In the genomic region with DNA sequence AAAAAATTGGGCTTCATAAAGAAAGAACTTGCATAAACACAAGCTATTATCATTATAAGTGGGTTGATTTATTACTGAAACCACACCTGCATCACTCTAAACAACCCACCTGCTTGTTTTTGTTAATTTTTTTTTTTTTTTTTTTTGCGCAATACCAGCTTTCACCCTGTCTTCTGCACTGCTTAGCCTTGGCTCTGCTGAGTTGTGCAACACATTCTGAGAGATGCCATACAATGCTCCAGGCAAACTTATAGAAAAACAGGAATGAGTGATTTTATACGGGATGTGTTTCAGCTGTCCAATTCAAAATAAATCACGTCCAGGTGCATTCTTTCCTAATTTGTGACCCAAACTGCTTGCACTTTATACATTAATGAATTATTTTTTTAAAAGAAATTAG, we compare ENCODE assay signal across 25 cellular contexts.
A peak's percentile ranks its signal among the peaks of the same experiment; 100 is the strongest.
DNase-seq lines count a peak whose midpoint lies in the region; ATAC-seq, FAIRE-seq and TF ChIP-seq lines count a peak whose summit lies in the region.
"Had no signal": no experiment of that assay in that cellular context is flagged by ENCODE, and none has a peak within 500 bp of the region (broad histone marks: within the 10 kb centered on the region; RNA-seq: fewer than 3 reads in every experiment).

No MANE protein-coding gene starts in this region.

- WGBS in pancreas, 2 donors, result 57 to 72% methylated on average over 3 of the region's 3 CpGs

- no peaks in the 10 kb centered on the region for H3K36me3 Mint-ChIP-seq in MCF 10A (ENCODE audit: insufficient read depth, unreplicated experiment)
- H3K36me3 Mint-ChIP-seq: CD4-positive, CD25-positive, alpha-beta regulatory T cell; CD8-positive, alpha-beta T cell had no signal

- no peaks in the 10 kb centered on the region for H3K9me3 ChIP-seq in breast epithelium
- H3K9me3 ChIP-seq in RWPE2 (ENCODE audit: severe bottlenecking), result no peaks in the 10 kb centered on the region
- H3K9me3 ChIP-seq in pancreas, result no peaks in the 10 kb centered on the region
- H3K9me3 ChIP-seq: BLaER1, Caco-2, HAP-1 had no signal

- no peaks in the 10 kb centered on the region for H3K4me1 ChIP-seq in breast epithelium
- peaks cover 6% of the 10 kb centered on the region for H3K4me1 ChIP-seq in RWPE2 (ENCODE audit: insufficient read depth, poor library complexity, severe bottlenecking)
- H3K4me1 ChIP-seq in pancreas, result no peaks in the 10 kb centered on the region
- H3K4me1 ChIP-seq: BLaER1, Caco-2, HAP-1 had no signal

- H3K36me3 ChIP-seq in breast epithelium (no peaks in the 10 kb centered on the region), RWPE2 (ENCODE audit: low read depth) (no peaks in the 10 kb centered on the region), bronchial epithelial cell (ENCODE audit: control insufficient read depth, insufficient read depth, low read length) (no peaks in the 10 kb centered on the region), pancreas (no peaks in the 10 kb centered on the region)
- H3K36me3 ChIP-seq: BLaER1, HAP-1 had no signal

- no peak for FAIRE-seq in bronchial epithelial cell (lab: Jason Lieb, UNC)
- FAIRE-seq in pancreas (lab: Jason Lieb, UNC), result no peak
- FAIRE-seq: A204.1, GM12878, H54 had no signal

- H3K4me3 ChIP-seq in breast epithelium, result no peak overlapping the region
- H3K4me3 ChIP-seq in RWPE2 (ENCODE audit: severe bottlenecking), result no peak overlapping the region
- H3K4me3 ChIP-seq in bronchial epithelial cell (ENCODE audit: low read depth, low read length), result no peak overlapping the region
- H3K4me3 ChIP-seq in pancreas, result no peak overlapping the region
- H3K4me3 ChIP-seq: BLaER1, GM12878, GM23338, HAP-1 had no signal

- H3K4me3 Mint-ChIP-seq in MCF 10A (ENCODE audit: unreplicated experiment), result no peak overlapping the region
- H3K4me3 Mint-ChIP-seq: B cell; CD4-positive, CD25-positive, alpha-beta regulatory T cell; CD8-positive, alpha-beta T cell; GM23338; HFFc6 had no signal

- ATAC-seq in RWPE2 (ENCODE audit: low read depth), result peak; percentile 63; the same call in 2 of the 3 replicates
- ATAC-seq in esophagus mucosa, result peak; percentile 65
- no peak for ATAC-seq in pancreas
- no peak for ATAC-seq in GM19035 (IDR thresholded peaks at IDR 0.05; ENCODE audit: unreplicated experiment)
- ATAC-seq: CD8-positive, alpha-beta T cell; GM12878; GM23338 had no signal

- TF ChIP-seq CTCF in MCF 10A (IDR thresholded peaks at IDR 0.05; ENCODE audit: unreplicated experiment) (no peak), breast epithelium (IDR thresholded peaks at IDR 0.05) (no peak), RWPE2 (IDR thresholded peaks at IDR 0.05; ENCODE audit: poor library complexity, severe bottlenecking) (no peak), bronchial epithelial cell (IDR thresholded peaks at IDR 0.05; ENCODE audit: insufficient read depth, low read length, severe bottlenecking) (no peak), pancreas (IDR thresholded peaks at IDR 0.05) (no peak)

- H3K27ac Mint-ChIP-seq in MCF 10A (ENCODE audit: low read depth, unreplicated experiment), result no peak overlapping the region
- H3K27ac Mint-ChIP-seq: B cell; CD4-positive, CD25-positive, alpha-beta regulatory T cell; CD8-positive, alpha-beta T cell; GM23338; HFFc6 had no signal

- DNase-seq in MCF 10A (ENCODE audit: unreplicated experiment), result peak; percentile 87
- no peak for DNase-seq in breast epithelium (ENCODE audit: low spot score in 2 of 2)
- no peak for DNase-seq in RWPE2 (ENCODE audit: low spot score)
- DNase-seq in bronchial epithelial cell (ENCODE audit: low read depth), result peak; percentile 17
- no peak for DNase-seq in pancreas
- no peak for DNase-seq in central memory CD4-positive, alpha-beta T cell
- DNase-seq: Caco-2; CD4-positive, CD25-positive, alpha-beta regulatory T cell; CD8-positive, alpha-beta T cell; DMS 273 treated with DMSO at 0.1 percent for 48 hours; DMS79; EL; GDM1; HFFc6 had no signal

- no peaks in the 10 kb centered on the region for H3K27me3 Mint-ChIP-seq in MCF 10A (ENCODE audit: insufficient read depth, unreplicated experiment)
- H3K27me3 Mint-ChIP-seq: B cell; CD4-positive, CD25-positive, alpha-beta regulatory T cell had no signal

- POLR2A ChIA-PET in MCF 10A (lab: Yijun Ruan, JAX), result interaction anchor here (0.6 to 7.7 kb wide), 17 partner anchors 9 to 918 kb away, joined by 3 to 76 read pairs (median 5); no protein-coding TSS in a partner anchor

- H3K4me1 Mint-ChIP-seq in MCF 10A (ENCODE audit: insufficient read depth, unreplicated experiment), result peaks cover 22% of the 10 kb centered on the region
- H3K4me1 Mint-ChIP-seq: B cell; CD4-positive, CD25-positive, alpha-beta regulatory T cell had no signal

- H3K27ac ChIP-seq in breast epithelium (no peak overlapping the region), RWPE2 (ENCODE audit: poor library complexity, severe bottlenecking) (no peak overlapping the region), pancreas (no peak overlapping the region)
- H3K27ac ChIP-seq: 22Rv1, BLaER1, C4-2B had no signal

- TF ChIP-seq POLR2A in breast epithelium (IDR thresholded peaks at IDR 0.05), result no peak

- CTCF ChIA-PET in MCF 10A (lab: Yijun Ruan, JAX), result interaction anchor here (0.6 to 1.9 kb wide), 7 partner anchors 33 to 1636 kb away, joined by 3 to 11 read pairs (median 3); no protein-coding TSS in a partner anchor

- H3K9me3 Mint-ChIP-seq in MCF 10A (ENCODE audit: unreplicated experiment), result no peaks in the 10 kb centered on the region
- H3K9me3 Mint-ChIP-seq: CD8-positive, alpha-beta T cell; GM23338 had no signal

- no TSS peak for BruUV-seq in MCF 10A (replicated peaks; lab: Mats Ljungman, UMichigan)

- intact Hi-C loops in MCF 10A (cut with micrococcal nuclease), result no loop called here
- intact Hi-C loops in breast epithelium (cut with DNase I; ENCODE audit: low total_unique reads), result no loop called here
- intact Hi-C loops in pancreas (cut with DNase I), result no loop called here

- H3K27me3 ChIP-seq in breast epithelium (no peaks in the 10 kb centered on the region), RWPE2 (ENCODE audit: insufficient read depth, poor library complexity, severe bottlenecking) (no peaks in the 10 kb centered on the region), bronchial epithelial cell (ENCODE audit: control insufficient read depth, insufficient read depth, low read length) (no peaks in the 10 kb centered on the region), pancreas (no peaks in the 10 kb centered on the region)
- H3K27me3 ChIP-seq: BLaER1 had no signal

Comparison
In these comparisons a context has a peak if more than half of its experiments do, and no peak if none do; other contexts are left out.
1. DNase-seq: peak in MCF 10A (single experiment) and bronchial epithelial cell (single experiment); none in breast epithelium (0 of 2), RWPE2 (single experiment), pancreas (0 of 6) and central memory CD4-positive, alpha-beta T cell (single experiment).
2. ATAC-seq: peak in RWPE2 (single experiment) and esophagus mucosa (single experiment); none in pancreas (0 of 4) and GM19035 (single experiment).